1 cellular context compared by ENCODE assay signal in the genomic region with DNA sequence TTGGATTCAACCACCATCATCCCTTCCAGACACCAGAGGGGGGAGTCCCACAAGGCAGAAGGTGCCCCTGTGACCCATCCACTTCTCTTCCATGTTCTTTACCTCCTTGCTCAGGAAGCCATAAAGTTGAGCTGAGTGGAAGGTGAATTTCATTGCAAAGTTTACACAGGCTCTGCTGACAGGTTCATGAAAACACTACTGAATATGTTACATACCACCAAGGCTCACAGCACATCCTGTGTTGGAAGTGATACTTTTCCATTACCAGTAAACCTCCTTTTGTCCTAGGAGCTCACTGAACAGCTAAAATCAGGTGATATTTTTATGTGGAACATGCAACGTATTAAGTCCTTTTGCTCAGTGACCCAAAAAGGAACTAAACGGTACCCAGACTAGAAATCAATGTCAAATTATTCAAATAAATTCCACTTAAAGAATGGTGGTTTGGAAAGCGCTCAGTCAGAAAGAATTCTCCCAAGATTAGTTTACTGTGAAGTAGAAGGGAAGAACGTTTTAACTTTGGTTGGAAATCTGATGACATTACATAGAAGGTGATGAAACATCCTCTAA.
TF ChIP-seq lines count a peak whose summit lies in the region.

No MANE protein-coding gene starts in this region.

TF ChIP-seq in HepG2, 621 proteins besides CTCF, POLR2A, EP300 and RAD21:
- TF ChIP-seq ZNF777 (CRISPR knock-in tag; IDR thresholded peaks at IDR 0.05) (no peak), TEAD3 (CRISPR knock-in tag; optimal IDR thresholded peaks at IDR 0.05; ENCODE audit: borderline replicate concordance) (peak; percentile 33), FOXA3 (CRISPR knock-in tag; IDR thresholded peaks at IDR 0.05) (no peak), TBP (CRISPR knock-in tag; IDR thresholded peaks at IDR 0.05) (no peak)
- TF ChIP-seq, protein P1, sequence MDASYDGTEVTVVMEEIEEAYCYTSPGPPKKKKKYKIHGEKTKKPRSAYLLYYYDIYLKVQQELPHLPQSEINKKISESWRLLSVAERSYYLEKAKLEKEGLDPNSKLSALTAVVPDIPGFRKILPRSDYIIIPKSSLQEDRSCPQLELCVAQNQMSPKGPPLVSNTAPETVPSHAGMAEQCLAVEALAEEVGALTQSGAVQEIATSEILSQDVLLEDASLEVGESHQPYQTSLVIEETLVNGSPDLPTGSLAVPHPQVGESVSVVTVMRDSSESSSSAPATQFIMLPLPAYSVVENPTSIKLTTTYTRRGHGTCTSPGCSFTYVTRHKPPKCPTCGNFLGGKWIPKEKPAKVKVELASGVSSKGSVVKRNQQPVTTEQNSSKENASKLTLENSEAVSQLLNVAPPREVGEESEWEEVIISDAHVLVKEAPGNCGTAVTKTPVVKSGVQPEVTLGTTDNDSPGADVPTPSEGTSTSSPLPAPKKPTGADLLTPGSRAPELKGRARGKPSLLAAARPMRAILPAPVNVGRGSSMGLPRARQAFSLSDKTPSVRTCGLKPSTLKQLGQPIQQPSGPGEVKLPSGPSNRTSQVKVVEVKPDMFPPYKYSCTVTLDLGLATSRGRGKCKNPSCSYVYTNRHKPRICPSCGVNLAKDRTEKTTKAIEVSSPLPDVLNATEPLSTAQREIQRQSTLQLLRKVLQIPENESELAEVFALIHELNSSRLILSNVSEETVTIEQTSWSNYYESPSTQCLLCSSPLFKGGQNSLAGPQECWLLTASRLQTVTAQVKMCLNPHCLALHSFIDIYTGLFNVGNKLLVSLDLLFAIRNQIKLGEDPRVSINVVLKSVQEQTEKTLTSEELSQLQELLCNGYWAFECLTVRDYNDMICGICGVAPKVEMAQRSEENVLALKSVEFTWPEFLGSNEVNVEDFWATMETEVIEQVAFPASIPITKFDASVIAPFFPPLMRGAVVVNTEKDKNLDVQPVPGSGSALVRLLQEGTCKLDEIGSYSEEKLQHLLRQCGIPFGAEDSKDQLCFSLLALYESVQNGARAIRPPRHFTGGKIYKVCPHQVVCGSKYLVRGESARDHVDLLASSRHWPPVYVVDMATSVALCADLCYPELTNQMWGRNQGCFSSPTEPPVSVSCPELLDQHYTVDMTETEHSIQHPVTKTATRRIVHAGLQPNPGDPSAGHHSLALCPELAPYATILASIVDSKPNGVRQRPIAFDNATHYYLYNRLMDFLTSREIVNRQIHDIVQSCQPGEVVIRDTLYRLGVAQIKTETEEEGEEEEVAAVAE (CRISPR knock-in tag; IDR thresholded peaks at IDR 0.05; ENCODE audit: borderline replicate concordance), result no peak
TF ChIP-seq in HepG2: peak in this region for 1.
